In the genomic region with DNA sequence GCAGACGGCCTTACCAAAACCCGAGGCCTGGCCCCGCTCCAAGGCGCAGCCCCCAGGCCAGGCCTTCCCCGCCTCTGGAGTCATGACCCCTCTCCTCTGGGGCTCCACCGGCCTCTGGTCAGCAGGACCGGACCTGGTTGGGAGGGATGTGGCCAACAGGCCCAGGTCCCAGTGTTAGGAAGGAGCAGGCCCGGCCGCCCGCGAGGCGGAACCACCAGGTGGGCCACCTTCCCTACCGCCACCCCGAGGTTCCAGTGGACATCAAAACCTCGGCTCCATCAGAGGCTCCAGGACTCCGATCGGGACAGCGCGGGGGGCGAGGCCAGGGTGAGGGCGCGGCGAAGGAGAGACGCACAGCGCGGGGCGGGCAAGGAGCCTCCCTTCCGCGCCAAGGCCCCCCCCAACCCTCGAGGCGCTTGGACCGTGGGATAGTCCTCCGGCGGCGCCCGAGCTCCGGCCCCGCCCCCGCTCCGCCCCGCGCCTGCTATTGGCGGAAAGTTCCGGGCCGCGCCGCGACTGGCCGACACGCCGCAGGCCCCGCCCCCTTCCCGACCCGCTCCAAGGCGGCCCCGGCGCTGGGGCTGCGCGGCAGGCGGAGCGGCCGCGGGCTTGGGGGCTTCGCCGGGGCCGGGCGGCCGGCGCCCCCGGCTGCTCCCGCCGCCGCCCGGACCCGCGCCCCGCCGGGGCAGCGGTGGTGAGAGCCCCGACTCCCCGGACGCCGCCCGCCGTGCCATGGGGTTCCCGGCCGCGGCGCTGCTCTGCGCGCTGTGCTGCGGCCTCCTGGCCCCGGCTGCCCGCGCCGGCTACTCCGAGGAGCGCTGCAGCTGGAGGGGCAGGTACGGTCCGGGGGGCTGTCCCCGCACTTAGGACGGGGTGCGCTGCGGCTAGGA, we compare ENCODE assay signal across 8 cellular contexts. TPM values are rescaled to one million over a fixed set of nuclear protein-coding genes. Genes with fewer than 3 reads are reported as not detected.
DNase-seq lines count a peak whose midpoint lies in the region; ATAC-seq, FAIRE-seq and TF ChIP-seq lines count a peak whose summit lies in the region.

A gene (plus strand): TSS at position 561 of the 890 bp plus-strand sequence. CDS start 172 bp downstream, at position 733.

- no peaks in the 10 kb centered on the region for H3K36me3 Mint-ChIP-seq in natural killer cell
- H3K36me3 Mint-ChIP-seq in stimulated activated naive B cell treated with anti-CD40 and anti-IgM and Interleukin-4, amounts not matched to agents 10 μg/mL and 1 μg/mL and 100 μg/mL, for 72 hours, result no peaks in the 10 kb centered on the region

- peaks cover 0 to 4% of the 10 kb centered on the region in 2 donors for H3K27me3 Mint-ChIP-seq in natural killer cell (ENCODE audit: low read depth in 2 of 2)
- peaks cover 22 to 42% of the 10 kb centered on the region in 2 donors for H3K27me3 Mint-ChIP-seq in stimulated activated naive B cell treated with anti-CD40 and anti-IgM and Interleukin-4, amounts not matched to agents 10 μg/mL and 1 μg/mL and 100 μg/mL, for 72 hours

- no peak within 1 kb of the TSS for H3K27ac Mint-ChIP-seq in natural killer cell
- H3K27ac Mint-ChIP-seq in stimulated activated naive B cell treated with anti-CD40 and anti-IgM and Interleukin-4, amounts not matched to agents 10 μg/mL and 1 μg/mL and 100 μg/mL, for 72 hours, result peak within 1 kb of the TSS; percentile 37

- H3K27me3 ChIP-seq in RWPE2 (ENCODE audit: insufficient read depth, poor library complexity, severe bottlenecking), result no peaks in the 10 kb centered on the region

- DNase-seq in Ammon's horn (ENCODE audit: low spot score) (peak; percentile 91), GM19239 (ENCODE audit: insufficient read length, low spot score) (peak; percentile 99), HTR-8/SVneo (ENCODE audit: insufficient read length, low spot score) (peak; percentile 84), RWPE2 (ENCODE audit: low spot score) (peak; percentile 95), fibroblast of peridontal ligament (ENCODE audit: extremely low read depth) (peak; percentile 67), natural killer cell (peak; percentile 92)
- DNase-seq in activated T-helper 9 cell treated with anti-CD3 and anti-CD28 coated beads, Interleukin-2, amount 50 U/mL, for 16 hours (ENCODE audit: low read depth), result peak; percentile 86
- peak; percentile 74 for DNase-seq in stimulated activated naive B cell treated with anti-CD40 and anti-IgM and Interleukin-4, amounts not matched to agents 10 μg/mL and 1 μg/mL and 100 μg/mL, for 72 hours

- H3K4me1 Mint-ChIP-seq in natural killer cell, result peaks cover 0 to 16% of the 10 kb centered on the region in 2 donors
- peaks cover 9 to 27% of the 10 kb centered on the region in 2 donors for H3K4me1 Mint-ChIP-seq in stimulated activated naive B cell treated with anti-CD40 and anti-IgM and Interleukin-4, amounts not matched to agents 10 μg/mL and 1 μg/mL and 100 μg/mL, for 72 hours

- no peaks in the 10 kb centered on the region for H3K9me3 Mint-ChIP-seq in natural killer cell
- H3K9me3 Mint-ChIP-seq in stimulated activated naive B cell treated with anti-CD40 and anti-IgM and Interleukin-4, amounts not matched to agents 10 μg/mL and 1 μg/mL and 100 μg/mL, for 72 hours, result no peaks in the 10 kb centered on the region

- peaks cover 15% of the 10 kb centered on the region for H3K4me1 ChIP-seq in RWPE2 (ENCODE audit: insufficient read depth, poor library complexity, severe bottlenecking)

- intact Hi-C loops in natural killer cell (cut with micrococcal nuclease), result loop anchor here (2.0 to 10.0 kb wide), 2 partner anchors 26 to 340 kb away; a partner anchor contains a TSS

- peak within 1 kb of the TSS; percentile 80 for H3K4me3 ChIP-seq in RWPE2 (ENCODE audit: severe bottlenecking)

- peak within 1 kb of the TSS; percentile 72 for H3K4me3 Mint-ChIP-seq in natural killer cell
- peak within 1 kb of the TSS; percentile 59 to 72 for H3K4me3 Mint-ChIP-seq in stimulated activated naive B cell treated with anti-CD40 and anti-IgM and Interleukin-4, amounts not matched to agents 10 μg/mL and 1 μg/mL and 100 μg/mL, for 72 hours

- no peaks in the 10 kb centered on the region for H3K9me3 ChIP-seq in RWPE2 (ENCODE audit: severe bottlenecking)

- H3K27ac ChIP-seq in RWPE2 (ENCODE audit: poor library complexity, severe bottlenecking), result peak within 1 kb of the TSS; percentile 84

- ATAC-seq in RWPE2 (ENCODE audit: low read depth) (peak; percentile 56), natural killer cell (peak; percentile 92 to 94 (median 93))
- peak; percentile 83 to 88 for ATAC-seq in stimulated activated naive B cell treated with anti-CD40 and anti-IgM and Interleukin-4, amounts not matched to agents 10 μg/mL and 1 μg/mL and 100 μg/mL, for 72 hours (replicated peaks)

- TF ChIP-seq CTCF in RWPE2 (IDR thresholded peaks at IDR 0.05; ENCODE audit: poor library complexity, severe bottlenecking), result no peak
- TF ChIP-seq CTCF in natural killer cell (IDR thresholded peaks at IDR 0.05), result no peak

- peak; percentile 84 for FAIRE-seq in GM19239 (lab: Jason Lieb, UNC)
- FAIRE-seq in HTR-8/SVneo (lab: Jason Lieb, UNC), result peak; percentile 87

- H3K36me3 ChIP-seq in RWPE2 (ENCODE audit: low read depth), result peaks cover 7% of the 10 kb centered on the region; the same call in 1 of the 2 replicates

RNA-seq across cellular contexts. Expression of the gene that starts here (rescaled TPM):
- total RNA-seq in natural killer cell, result 10 to 100 TPM; 11.8 to 16.6 (median 14.3) TPM

Comparison
In these comparisons a context has a peak if more than half of its experiments do, and no peak if none do; other contexts are left out.
1. Peak in every context shown above with its lines: DNase-seq, ATAC-seq, H3K4me3 ChIP-seq and H3K27ac ChIP-seq.